Comparison of ENCODE assay signal across 18 cellular contexts in the genomic region with DNA sequence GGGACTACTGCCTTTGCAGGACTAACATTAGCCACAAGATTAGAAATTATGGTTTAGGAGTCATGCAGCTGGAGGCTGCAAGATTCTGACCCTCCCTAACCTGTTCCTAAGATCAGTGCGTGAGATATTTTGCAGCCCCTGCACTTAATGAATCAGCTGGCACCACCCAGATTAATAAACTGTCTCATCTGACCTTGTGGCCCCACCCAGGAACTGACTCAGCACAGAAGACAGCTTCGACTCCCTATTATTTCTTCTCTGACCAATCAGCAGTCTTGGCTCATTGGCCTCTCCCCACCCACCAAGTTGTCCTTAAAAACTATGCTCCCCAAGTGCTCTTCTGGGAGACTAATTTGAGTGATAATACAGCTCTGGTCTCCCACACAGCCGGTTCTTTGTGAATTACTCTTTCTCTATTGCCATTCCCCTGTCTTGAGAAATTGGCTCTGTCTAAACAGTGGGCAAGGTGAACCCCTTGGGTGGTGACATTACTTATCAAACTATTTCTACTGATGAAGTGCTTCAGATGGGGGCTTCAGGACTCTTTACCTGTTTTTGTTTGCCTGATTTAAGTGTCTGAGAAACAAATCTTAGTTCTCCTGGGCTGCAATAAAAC. TPM values are rescaled to one million over a fixed set of nuclear protein-coding genes. Genes with fewer than 3 reads are reported as not detected.
A peak's percentile ranks its signal among the peaks of the same experiment; 100 is the strongest.
DNase-seq lines count a peak whose midpoint lies in the region; ATAC-seq and TF ChIP-seq lines count a peak whose summit lies in the region.
"Had no signal": no experiment of that assay in that cellular context is flagged by ENCODE, and none has a peak within 500 bp of the region (broad histone marks: within the 10 kb centered on the region; RNA-seq: fewer than 3 reads in every experiment).

No MANE protein-coding gene starts in this region.

- intact Hi-C loops in MCF 10A (cut with micrococcal nuclease) = no loop called here
- intact Hi-C loops in breast epithelium (cut with DNase I; ENCODE audit: low total_unique reads) = no loop called here

- no peak overlapping the region for H3K4me3 Mint-ChIP-seq in MCF 10A (ENCODE audit: unreplicated experiment)

- TF ChIP-seq CTCF in MCF 10A (IDR thresholded peaks at IDR 0.05; ENCODE audit: unreplicated experiment) (no peak), breast epithelium (IDR thresholded peaks at IDR 0.05) (no peak), epithelial cell of esophagus (IDR thresholded peaks at IDR 0.05; ENCODE audit: insufficient read depth, low read depth, low read length, missing control alignments) (no peak)

- no peaks in the 10 kb centered on the region for H3K4me1 ChIP-seq in breast epithelium
- H3K4me1 ChIP-seq: Peyer's patch had no signal

- H3K36me3 ChIP-seq in breast epithelium = no peaks in the 10 kb centered on the region
- H3K36me3 ChIP-seq: BLaER1 treated with 17β-estradiol and CSF1 and Interleukin-3, amounts not matched to agents 10 nM and 100 nM; Peyer's patch had no signal

- H3K27ac ChIP-seq in breast epithelium = no peak overlapping the region
- H3K27ac ChIP-seq: 22Rv1; BLaER1 treated with 17β-estradiol and CSF1 and Interleukin-3, amounts not matched to agents 10 nM and 100 nM; Peyer's patch had no signal

- H3K36me3 Mint-ChIP-seq in MCF 10A (ENCODE audit: insufficient read depth, unreplicated experiment) = no peaks in the 10 kb centered on the region

- H3K4me3 ChIP-seq in breast epithelium = no peak overlapping the region
- H3K4me3 ChIP-seq in epithelial cell of esophagus (ENCODE audit: low read length) = no peak overlapping the region
- H3K4me3 ChIP-seq: BLaER1 treated with 17β-estradiol and CSF1 and Interleukin-3, amounts not matched to agents 10 nM and 100 nM; Peyer's patch had no signal

- H3K9me3 Mint-ChIP-seq in MCF 10A (ENCODE audit: unreplicated experiment) = peaks cover 10% of the 10 kb centered on the region

- CTCF ChIA-PET in MCF 10A (lab: Yijun Ruan, JAX) = no interaction called here

- no peak overlapping the region for H3K27ac Mint-ChIP-seq in MCF 10A (ENCODE audit: low read depth, unreplicated experiment)
- H3K27ac Mint-ChIP-seq: IgD-negative memory B cell had no signal

- no peak for TF ChIP-seq POLR2A in breast epithelium (IDR thresholded peaks at IDR 0.05)

- ATAC-seq in HG03045 (IDR thresholded peaks at IDR 0.05; ENCODE audit: unreplicated experiment) = no peak

- no peaks in the 10 kb centered on the region for H3K27me3 ChIP-seq in breast epithelium
- H3K27me3 ChIP-seq: BLaER1 treated with 17β-estradiol and CSF1 and Interleukin-3, amounts not matched to agents 10 nM and 100 nM; Peyer's patch had no signal

- no peaks in the 10 kb centered on the region for H3K4me1 Mint-ChIP-seq in MCF 10A (ENCODE audit: insufficient read depth, unreplicated experiment)
- H3K4me1 Mint-ChIP-seq: IgD-negative memory B cell had no signal

- peaks cover 10 to 15% of the 10 kb centered on the region in 2 donors for H3K9me3 ChIP-seq in breast epithelium

- no TSS peak for BruUV-seq in MCF 10A (replicated peaks; lab: Mats Ljungman, UMichigan)

- POLR2A ChIA-PET in MCF 10A (lab: Yijun Ruan, JAX) = interaction anchor here (0.6 kb wide), 1 partner anchor 46 kb away, joined by 3 read pairs; no protein-coding TSS in a partner anchor

- DNase-seq in MCF 10A (ENCODE audit: unreplicated experiment) (peak; percentile 9), breast epithelium (ENCODE audit: low spot score in 2 of 2) (no peak), RKO (ENCODE audit: low spot score) (peak; percentile 82), epithelial cell of esophagus (ENCODE audit: low read depth) (peak; percentile 96), NCI-H1092 (lab: John Stamatoyannopoulos, UW) (no peak), SKM-1 treated with dmso at 0.1 percent for 144 hours (lab: John Stamatoyannopoulos, UW; ENCODE audit: unreplicated experiment) (no peak), NCI-H128 (lab: John Stamatoyannopoulos, UW; ENCODE audit: unreplicated experiment) (no peak)
- DNase-seq: DMS 273 treated with DMSO at 0.1 percent for 48 hours, NCI-H1048, NCI-H1694 treated with DMSO at 0.1 percent for 48 hours, NCI-H446 treated with DMSO at 0.1 percent for 48 hours, NCI-H82, Peyer's patch, SW 1271 had no signal

- H3K27me3 Mint-ChIP-seq in MCF 10A (ENCODE audit: insufficient read depth, unreplicated experiment) = no peaks in the 10 kb centered on the region

RNA-seq across cellular contexts. Expression of a gene that starts 17.0 kb away (rescaled TPM):
- total RNA-seq in MCF 10A (2022) (84.2 and 141 TPM in 2 replicates), breast epithelium (100 to 1,000 TPM in 2 of 3 donors, 10 to 100 TPM in 1; 89.0 to 147 (median 134) TPM)

Comparison
In these comparisons a context has a peak if more than half of its experiments do, and no peak if none do; other contexts are left out.
1. DNase-seq: peak in MCF 10A (single experiment), RKO (single experiment) and epithelial cell of esophagus (single experiment); none in breast epithelium (0 of 2), NCI-H1092 (single experiment), SKM-1 treated with dmso at 0.1 percent for 144 hours (single experiment) and NCI-H128 (single experiment).